14 cellular contexts compared by ENCODE assay signal in genomic region chrX:25976683-25977310, GRCh38.
DNase-seq lines count a peak whose midpoint lies in the region; ATAC-seq, FAIRE-seq and TF ChIP-seq lines count a peak whose summit lies in the region.
"Had no signal": no experiment of that assay in that cellular context is flagged by ENCODE, and none has a peak within 500 bp of the region (broad histone marks: within the 10 kb centered on the region; RNA-seq: fewer than 3 reads in every experiment).

No MANE protein-coding gene starts in this region.

- DNase-seq in H9 = peak; percentile 31
- peak; percentile 4 for DNase-seq in RCC 7860 (ENCODE audit: low spot score)
- DNase-seq in glutamatergic neuron = peak; percentile 51
- peak; percentile 68 for DNase-seq in posterior vena cava (ENCODE audit: low spot score)
- no peak for DNase-seq in progenitor cell of endocrine pancreas (ENCODE audit: low spot score, unreplicated experiment)
- DNase-seq in cerebellum (ENCODE audit: low spot score) = no peak
- DNase-seq: C1 segment of cervical spinal cord, DMS153, NCI-H146, NCI-H2081 treated with DMSO at 0.1 percent for 48 hours, NCI-H69 had no signal

- H3K27me3 Mint-ChIP-seq in H9 (ENCODE audit: low read depth) (peaks cover 2% of the 10 kb centered on the region), glutamatergic neuron (ENCODE audit: unreplicated experiment) (no peaks in the 10 kb centered on the region), progenitor cell of endocrine pancreas (no peaks in the 10 kb centered on the region)

- H3K4me1 ChIP-seq in H9 (ENCODE audit: insufficient read depth, low read length) = no peaks in the 10 kb centered on the region
- H3K4me1 ChIP-seq: SJSA1 had no signal

- no peak overlapping the region for H2BK15ac ChIP-seq in H9 (ENCODE audit: low read depth, low read length)

- no peaks in the 10 kb centered on the region for H3K79me1 ChIP-seq in H9 (ENCODE audit: insufficient read depth, low read depth, low read length, poor library complexity, severe bottlenecking)

- no peak overlapping the region for H2BK5ac ChIP-seq in H9 (ENCODE audit: insufficient read length, low read length)

- no peak overlapping the region for H3K4me2 ChIP-seq in H9 (ENCODE audit: insufficient read depth, insufficient read length, low read length)

- H3K9ac ChIP-seq in H9 (ENCODE audit: extremely low read depth, insufficient read length, low read length) = no peak overlapping the region

- TF ChIP-seq CTCF in H9 (conservative IDR thresholded peaks at IDR 0.05) (no peak), glutamatergic neuron (IDR thresholded peaks at IDR 0.05; ENCODE audit: partially characterized antibody, unreplicated experiment) (no peak), progenitor cell of endocrine pancreas (IDR thresholded peaks at IDR 0.05; ENCODE audit: unreplicated experiment) (no peak)

- no peaks in the 10 kb centered on the region for H3K27me3 ChIP-seq in H9 (ENCODE audit: insufficient read depth, low read length)
- H3K27me3 ChIP-seq: SJSA1 had no signal

- H3K23me2 ChIP-seq in H9 (ENCODE audit: insufficient read length, low read depth, low read length, poor library complexity, severe bottlenecking) = no peaks in the 10 kb centered on the region

- H3K4ac ChIP-seq in H9 (ENCODE audit: low read depth, low read length) = no peak overlapping the region

- H3K4me3 Mint-ChIP-seq in H9 (no peak overlapping the region), glutamatergic neuron (ENCODE audit: unreplicated experiment) (no peak overlapping the region), progenitor cell of endocrine pancreas (ENCODE audit: low read depth) (no peak overlapping the region)

- H3K36me3 Mint-ChIP-seq in H9 (ENCODE audit: insufficient read depth in 1 of 3, low read depth in 3 of 3) (peaks cover 2 to 7% (median 5%) of the 10 kb centered on the region in 3 experiments; a peak in 4 of 7 replicates), glutamatergic neuron (ENCODE audit: unreplicated experiment) (no peaks in the 10 kb centered on the region), progenitor cell of endocrine pancreas (ENCODE audit: insufficient read depth) (peaks cover 1% of the 10 kb centered on the region)

- no peak overlapping the region for H2AK5ac ChIP-seq in H9 (ENCODE audit: insufficient read length, low read length)

- H3K9me3 Mint-ChIP-seq in H9 = peaks cover 84 to 87% of the 10 kb centered on the region in 2 experiments
- H3K9me3 Mint-ChIP-seq in glutamatergic neuron (ENCODE audit: unreplicated experiment) = no peaks in the 10 kb centered on the region
- H3K9me3 Mint-ChIP-seq in progenitor cell of endocrine pancreas (ENCODE audit: low read depth) = peaks cover 34% of the 10 kb centered on the region

- no peaks in the 10 kb centered on the region for H3K79me2 ChIP-seq in H9 (ENCODE audit: insufficient read depth, low read length)

- no peak overlapping the region for H2BK20ac ChIP-seq in H9 (ENCODE audit: low read depth, low read length, poor library complexity, severe bottlenecking)

- H4K91ac ChIP-seq in H9 (ENCODE audit: insufficient read length, low read depth, low read length) = no peak overlapping the region

- no peak overlapping the region for H2BK12ac ChIP-seq in H9 (ENCODE audit: insufficient read length, low read depth, low read length)

- H2BK120ac ChIP-seq in H9 (ENCODE audit: low read depth, low read length, poor library complexity, severe bottlenecking) = no peak overlapping the region

- no peak for FAIRE-seq in RCC 7860 (lab: Jason Lieb, UNC)
- FAIRE-seq: GM12878 had no signal

- H4K5ac ChIP-seq in H9 (ENCODE audit: insufficient read length, low read depth, low read length) = no peak overlapping the region

- intact Hi-C loops in posterior vena cava (cut with DNase I) = no loop called here

- no peak overlapping the region for H3K18ac ChIP-seq in H9 (ENCODE audit: insufficient read length, low read depth, low read length)

- H4K20me1 ChIP-seq in H9 (ENCODE audit: control insufficient read depth, insufficient read depth, insufficient read length) = no peaks in the 10 kb centered on the region

- H4K8ac ChIP-seq in H9 (replicated peaks; ENCODE audit: insufficient read length, low read depth, low read length) = no peak overlapping the region

- peaks cover 6 to 14% of the 10 kb centered on the region in 2 experiments for H3K4me1 Mint-ChIP-seq in H9
- peaks cover 2% of the 10 kb centered on the region for H3K4me1 Mint-ChIP-seq in glutamatergic neuron (ENCODE audit: low read depth, unreplicated experiment)
- no peaks in the 10 kb centered on the region for H3K4me1 Mint-ChIP-seq in progenitor cell of endocrine pancreas (ENCODE audit: low read depth)

- H3T11ph ChIP-seq in H9 (ENCODE audit: low read length) = no peak overlapping the region

- ATAC-seq in HG02884 (IDR thresholded peaks at IDR 0.05; ENCODE audit: unreplicated experiment) = no peak
- ATAC-seq: GM12878 had no signal

- H3K27ac ChIP-seq in H9 (ENCODE audit: insufficient read length, low read depth, low read length) = no peak overlapping the region
- H3K27ac ChIP-seq: SJSA1 had no signal

- no peak overlapping the region for H3K23ac ChIP-seq in H9 (ENCODE audit: insufficient read length, low read depth, low read length)

- no CpG with 5 or more reads among the region's 10 CpGs for WGBS in H9 (ENCODE audit: extremely low coverage, insufficient read length, low lambda C conversion rate)

- H3K14ac ChIP-seq in H9 (ENCODE audit: insufficient read depth, low read length) = no peak overlapping the region

- H3K27ac Mint-ChIP-seq in H9 (peak overlapping the region in 1 of 3 experiments; percentile 84; a peak in 1 of 7 replicates), glutamatergic neuron (ENCODE audit: unreplicated experiment) (no peak overlapping the region), progenitor cell of endocrine pancreas (no peak overlapping the region)

- no peak overlapping the region for H2AFZ ChIP-seq in H9 (ENCODE audit: low read length)

- no peak overlapping the region for H3K56ac ChIP-seq in H9 (ENCODE audit: insufficient read length, low read depth, low read length)

- H3K9me3 ChIP-seq in H9 (ENCODE audit: control insufficient read depth, low read depth, low read length) = peaks cover 5% of the 10 kb centered on the region
- H3K9me3 ChIP-seq: SJSA1 had no signal

Comparison
In these comparisons a context has a peak if more than half of its experiments do, and no peak if none do; other contexts are left out.
1. DNase-seq: peak in H9 (single experiment), RCC 7860 (single experiment), glutamatergic neuron (single experiment) and posterior vena cava (single experiment); none in progenitor cell of endocrine pancreas (single experiment) and cerebellum (single experiment).